Comparison of ENCODE assay signal across 1 cellular context in genomic region chr1:15168479-15168878, GRCh38.
TF ChIP-seq lines count a peak whose summit lies in the region.

No MANE protein-coding gene starts in this region.

TF ChIP-seq in IMR-90, 13 proteins besides CTCF, POLR2A, EP300 and RAD21 (continued from another document):
- no peak for TF ChIP-seq MAZ (IDR thresholded peaks at IDR 0.05; ENCODE audit: borderline replicate concordance, low read depth, low read length)
